Comparison of ENCODE assay signal across 35 cellular contexts in genomic region chr4:119049342-119049741, GRCh38.
"Had no signal": no experiment of that assay in that cellular context is flagged by ENCODE, and none has a peak within 500 bp of the region (broad histone marks: within the 10 kb centered on the region; RNA-seq: fewer than 3 reads in every experiment).

No MANE protein-coding gene starts in this region.

- DNase-seq: activated B cell treated with CpG ODN at 0.5 μM for 24 hours; activated CD4-positive, alpha-beta memory T cell treated with anti-CD3 and anti-CD28 coated beads, Interleukin-2, amount 10 ng/mL, durations not matched to agents 7 days and 5 days; activated CD4-positive, alpha-beta T cell treated with anti-CD3 and anti-CD28 coated beads for 4 hours; activated CD4-positive, CD25-positive, alpha-beta regulatory T cell treated with anti-CD3 and anti-CD28 coated beads, Interleukin-2, amount 50 U/mL, for 72 hours; activated CD8-positive, alpha-beta memory T cell treated with anti-CD3 and anti-CD28 coated beads for 24 hours; activated CD8-positive, alpha-beta memory T cell treated with anti-CD3 and anti-CD28 coated beads, Interleukin-2, amount 10 ng/mL, durations not matched to agents 7 days and 5 days; activated CD8-positive, alpha-beta memory T cell treated with anti-CD3 and anti-CD28 coated beads, Interleukin-2, amount 50 U/mL, for 48 hours; activated effector memory CD4-positive, alpha-beta T cell treated with anti-CD3 and anti-CD28 coated beads, Interleukin-2, amount 50 U/mL, for 16 hours; activated naive CD4-positive, alpha-beta T cell; activated naive CD4-positive, alpha-beta T cell treated with anti-CD3 and anti-CD28 coated beads, Interleukin-2, amount 50 U/mL, for 16 hours; activated naive CD8-positive, alpha-beta T cell treated with anti-CD3 and anti-CD28 coated beads for 36 hours; activated T-cell treated with anti-CD3 and anti-CD28 coated beads, Interleukin-2, amount 50 U/mL, for 48 hours; amniotic stem cell; aorta; NCI-H1092 treated with DMSO at 0.1 percent for 48 hours; NCI-H1417; NCI-H146; NCI-H187; NCI-H2029 treated with DMSO at 0.1 percent for 48 hours; NCI-H2107; NCI-H2171; NCI-H510A; NCI-H526; NCI-H748 treated with DMSO at 0.1 percent for 48 hours; NK-92 treated with Interleukin-12 subunit alpha and Interleukin-12 subunit beta, amount 100 ng/mL, for 24 hours; PC-9; SW 1271; T-helper 1 cell; T-helper 2 cell; T-helper 9 cell had no signal

- H3K27me3 ChIP-seq: cardiac muscle cell had no signal

- H2AFZ ChIP-seq: PC-9 had no signal

- H3K27ac ChIP-seq: cardiac muscle cell, PC-9, RWPE1, VCaP had no signal

- ATAC-seq: activated CD8-positive, alpha-beta memory T cell treated with anti-CD3 and anti-CD28 coated beads, Interleukin-2, amount 10 ng/mL, durations not matched to agents 7 days and 5 days; Right ventricle myocardium inferior had no signal

- H3K36me3 ChIP-seq: cardiac muscle cell had no signal

- H3K4me2 ChIP-seq: PC-9 had no signal

- FAIRE-seq: RCC 7860 had no signal

- H3K4me3 ChIP-seq: cardiac muscle cell, PC-9 had no signal
